16 cellular contexts compared by ENCODE assay signal in genomic region chr21:16863541-16863940, GRCh38.
"Had no signal": no experiment of that assay in that cellular context is flagged by ENCODE, and none has a peak within 500 bp of the region (broad histone marks: within the 10 kb centered on the region; RNA-seq: fewer than 3 reads in every experiment).

No MANE protein-coding gene starts in this region.

- H3K4me1 ChIP-seq: pancreas, testis, upper lobe of right lung had no signal

- H2AFZ ChIP-seq: hepatocyte had no signal

- H3K79me2 ChIP-seq: hepatocyte had no signal

- FAIRE-seq: pancreas, TTC549 had no signal

- H3K9me3 ChIP-seq: pancreas, testis, upper lobe of right lung had no signal

- H3K27me3 Mint-ChIP-seq: activated B cell treated with CpG ODN at 0.5 μM for 24 hours; activated CD4-positive, alpha-beta T cell treated with anti-CD3 and anti-CD28 coated beads, Interleukin-2, amount 10 ng/mL, durations not matched to agents 7 days and 5 days; activated T-helper 17 cell treated with anti-CD3 and anti-CD28 coated beads, Interleukin-2, amount 50 U/mL, for 72 hours; stimulated activated naive CD8-positive, alpha-beta T cell treated with anti-CD3 and anti-CD28 coated beads, Interleukin-15, Interleukin-2, amounts not matched to agents 100 ng/mL and 50 ng/mL, for 24 hours had no signal

- H3K27ac ChIP-seq: coronary artery, hepatocyte, pancreas, testis, upper lobe of right lung had no signal

- H3K36me3 ChIP-seq: pancreas, upper lobe of right lung had no signal

- DNase-seq: activated B cell treated with CpG ODN at 0.5 μM for 24 hours; activated CD4-positive, alpha-beta T cell treated with anti-CD3 and anti-CD28 coated beads, Interleukin-2, amount 10 ng/mL, durations not matched to agents 7 days and 5 days; activated CD8-positive, alpha-beta memory T cell treated with anti-CD3 and anti-CD28 coated beads for 24 hours; activated naive CD4-positive, alpha-beta T cell treated with anti-CD3 and anti-CD28 coated beads for 36 hours; central memory CD4-positive, alpha-beta T cell; effector CD4-positive, alpha-beta T cell; kidney glomerular epithelial cell; pancreas; stimulated activated CD4-positive, alpha-beta T cell treated with anti-CD3 and anti-CD28 coated beads, Interleukin-4, amount 100 ng/mL, for 24 hours; testis; upper lobe of right lung had no signal

- H3K27me3 ChIP-seq: hepatocyte, pancreas, testis, upper lobe of right lung had no signal

- H3K4me1 Mint-ChIP-seq: activated B cell treated with CpG ODN at 0.5 μM for 24 hours; activated CD4-positive, alpha-beta T cell treated with anti-CD3 and anti-CD28 coated beads, Interleukin-2, amount 10 ng/mL, durations not matched to agents 7 days and 5 days; activated T-helper 17 cell treated with anti-CD3 and anti-CD28 coated beads, Interleukin-2, amount 50 U/mL, for 72 hours had no signal

- H3K4me2 ChIP-seq: hepatocyte had no signal

- H3K9me3 Mint-ChIP-seq: activated naive CD4-positive, alpha-beta T cell treated with anti-CD3 and anti-CD28 coated beads for 36 hours had no signal

- H3K4me3 ChIP-seq: coronary artery, hepatocyte, pancreas, testis, upper lobe of right lung had no signal

- H3K4me3 Mint-ChIP-seq: activated B cell treated with CpG ODN at 0.5 μM for 24 hours; activated CD4-positive, alpha-beta T cell treated with anti-CD3 and anti-CD28 coated beads, Interleukin-2, amount 10 ng/mL, durations not matched to agents 7 days and 5 days; activated naive CD4-positive, alpha-beta T cell treated with anti-CD3 and anti-CD28 coated beads for 36 hours; activated T-helper 17 cell treated with anti-CD3 and anti-CD28 coated beads, Interleukin-2, amount 50 U/mL, for 72 hours; stimulated activated naive CD8-positive, alpha-beta T cell treated with anti-CD3 and anti-CD28 coated beads, Interleukin-15, Interleukin-2, amounts not matched to agents 100 ng/mL and 50 ng/mL, for 24 hours had no signal

- H3K27ac Mint-ChIP-seq: activated B cell treated with CpG ODN at 0.5 μM for 24 hours; activated CD4-positive, alpha-beta T cell treated with anti-CD3 and anti-CD28 coated beads, Interleukin-2, amount 10 ng/mL, durations not matched to agents 7 days and 5 days; activated naive CD4-positive, alpha-beta T cell treated with anti-CD3 and anti-CD28 coated beads for 36 hours; activated T-helper 17 cell treated with anti-CD3 and anti-CD28 coated beads, Interleukin-2, amount 50 U/mL, for 72 hours; stimulated activated naive CD8-positive, alpha-beta T cell treated with anti-CD3 and anti-CD28 coated beads, Interleukin-15, Interleukin-2, amounts not matched to agents 100 ng/mL and 50 ng/mL, for 24 hours had no signal
